In genomic region chr21:46285206-46285661, GRCh38 we compare ENCODE assay signal across 8 cellular contexts. TPM values are rescaled to one million over a fixed set of nuclear protein-coding genes. Genes with fewer than 3 reads are reported as not detected.
DNase-seq lines count a peak whose midpoint lies in the region; ATAC-seq, FAIRE-seq and TF ChIP-seq lines count a peak whose summit lies in the region.

TSS of gene MCM3AP (minus strand) at chr21:46285611. CDS start at chr21:46285286, 325 bp downstream.

- CTCF ChIA-PET in SK-N-SH (lab: Yijun Ruan, JAX) (interaction anchor here (0.8 to 2.0 kb wide), 5 partner anchors 10 to 142 kb away, joined by 3 to 7 read pairs (median 3); no protein-coding TSS in a partner anchor), GM12878 (lab: Yijun Ruan, JAX) (interaction anchor here (0.8 to 3.3 kb wide), 9 partner anchors 9 to 216 kb away, joined by 3 to 29 read pairs (median 4); no protein-coding TSS in a partner anchor)

- BruUV-seq in GM12878 (replicated peaks; lab: Mats Ljungman, UMichigan), result no TSS peak

- H3K4me3 ChIP-seq in SK-N-SH (ENCODE audit: low read depth in 2 of 2, low read length in 1 of 2) (peak within 1 kb of the TSS; percentile 72 to 77), GM12878 (peak within 1 kb of the TSS; percentile 97), kidney epithelial cell (ENCODE audit: low read depth, low read length) (peak within 1 kb of the TSS; percentile 84), subcutaneous abdominal adipose tissue (ENCODE audit: low read depth in 1 of 5, low read length in 5 of 5) (peak within 1 kb of the TSS; percentile 80 to 91 (median 85))

- H2AFZ ChIP-seq in SK-N-SH (ENCODE audit: low read depth), result peak within 1 kb of the TSS; percentile 88
- H2AFZ ChIP-seq in GM12878 (ENCODE audit: control insufficient read depth, low read depth, low read length), result peak within 1 kb of the TSS; percentile 85

- POLR2A ChIA-PET in SK-N-SH (lab: Yijun Ruan, JAX), result no interaction called here
- POLR2A ChIA-PET in GM12878 (lab: Charles Lee), result interaction anchor here (0.8 to 2.2 kb wide), 3 partner anchors 37 to 84 kb away, joined by 3 to 7 read pairs (median 3); no protein-coding TSS in a partner anchor

- RAD21 ChIA-PET in GM12878 (lab: Charles Lee; ENCODE audit: unreplicated experiment), result interaction anchor here (0.8 to 2.6 kb wide), 7 partner anchors 31 to 142 kb away, joined by 3 to 10 read pairs (median 7); a partner anchor contains a TSS

- 7% methylated on average over 6 of the region's 6 CpGs for WGBS in SK-N-SH (ENCODE audit: low lambda C conversion rate)
- 32% methylated on average over 6 of the region's 6 CpGs for WGBS in GM12878 (ENCODE audit: insufficient coverage, insufficient replicate concordance, low lambda C conversion rate, missing lambda C conversion rate)

- H3K79me2 ChIP-seq in SK-N-SH (ENCODE audit: insufficient read depth), result peaks cover 82% of the 10 kb centered on the region
- peaks cover 59% of the 10 kb centered on the region for H3K79me2 ChIP-seq in GM12878 (ENCODE audit: control insufficient read depth, insufficient read depth, low read length)

- no peaks in the 10 kb centered on the region for H3K9me2 ChIP-seq in SK-N-SH

- H3K4me1 ChIP-seq in SK-N-SH (ENCODE audit: control insufficient read depth in 1 of 2, insufficient read depth in 2 of 2, low read depth in 1 of 2, low read length in 1 of 2) (peaks cover 21 to 25% of the 10 kb centered on the region in 2 experiments), GM12878 (ENCODE audit: control insufficient read depth, insufficient read depth, low read length) (peaks cover 13% of the 10 kb centered on the region), subcutaneous abdominal adipose tissue (ENCODE audit: control insufficient read depth in 5 of 5, insufficient read depth in 5 of 5, low read length in 5 of 5) (peaks cover 11 to 52% (median 46%) of the 10 kb centered on the region in 5 donors)

- H3K4me2 ChIP-seq in SK-N-SH (peak within 1 kb of the TSS; percentile 72), GM12878 (ENCODE audit: control insufficient read depth, insufficient read depth) (peak within 1 kb of the TSS; percentile 72)

- no peak for TF ChIP-seq EP300 in SK-N-SH (IDR thresholded peaks at IDR 0.05; ENCODE audit: borderline replicate concordance in 1 of 2, low read depth in 1 of 2, low read length in 1 of 2)
- no peak for TF ChIP-seq EP300 in GM12878 (IDR thresholded peaks at IDR 0.05; ENCODE audit: borderline replicate concordance in 1 of 2, control insufficient read depth in 1 of 2, low read depth in 2 of 2, low read length in 2 of 2)

- H3K27me3 ChIP-seq in SK-N-SH (ENCODE audit: insufficient read depth), result no peaks in the 10 kb centered on the region
- no peaks in the 10 kb centered on the region for H3K27me3 ChIP-seq in GM12878 (replicated peaks in 1 of 2; ENCODE audit: control insufficient read depth in 2 of 2, insufficient read depth in 2 of 2, low read length in 1 of 2)
- no peaks in the 10 kb centered on the region for H3K27me3 ChIP-seq in kidney epithelial cell (ENCODE audit: control insufficient read depth, insufficient read depth, low read length)
- no peaks in the 10 kb centered on the region for H3K27me3 ChIP-seq in subcutaneous abdominal adipose tissue (ENCODE audit: control insufficient read depth in 5 of 5, insufficient read depth in 4 of 5, low read length in 5 of 5)

- H3K36me3 ChIP-seq in SK-N-SH (replicated peaks in 1 of 2; ENCODE audit: control insufficient read depth in 1 of 2, insufficient read depth in 2 of 2, low read length in 1 of 2) (peaks cover 24 to 33% of the 10 kb centered on the region in 2 experiments), GM12878 (ENCODE audit: control insufficient read depth in 2 of 2, insufficient read depth in 2 of 2, low read length in 1 of 2) (peaks cover 1 to 10% of the 10 kb centered on the region in 2 experiments; a peak in 3 of 4 replicates), kidney epithelial cell (ENCODE audit: control insufficient read depth, insufficient read depth, low read length) (no peaks in the 10 kb centered on the region), subcutaneous abdominal adipose tissue (ENCODE audit: control insufficient read depth in 5 of 5, insufficient read depth in 5 of 5, low read length in 5 of 5) (peaks cover 0 to 15% (median 9%) of the 10 kb centered on the region in 5 donors)

- no peak for DNase-seq in SK-N-SH
- no peak for DNase-seq in GM12878 (ENCODE audit: low read depth, low spot score)
- DNase-seq in kidney epithelial cell (ENCODE audit: low read depth), result no peak
- no peak for DNase-seq in GM19239 (ENCODE audit: insufficient read length, low spot score)
- DNase-seq in SKM-1 (lab: John Stamatoyannopoulos, UW; ENCODE audit: unreplicated experiment), result no peak

- TF ChIP-seq RAD21 in SK-N-SH (IDR thresholded peaks at IDR 0.05; ENCODE audit: low read length), result no peak
- no peak for TF ChIP-seq RAD21 in GM12878 (IDR thresholded peaks at IDR 0.05; ENCODE audit: insufficient read depth, low read depth, low read length)

- TF ChIP-seq POLR2A in GM12878 (IDR thresholded peaks at IDR 0.05; ENCODE audit: low read depth, low read length), result no peak

- H3K9me3 ChIP-seq in SK-N-SH, result no peaks in the 10 kb centered on the region
- H3K9me3 ChIP-seq in GM12878 (replicated peaks; ENCODE audit: control insufficient read depth, insufficient read depth, low read length), result no peaks in the 10 kb centered on the region; the same call in 2 of the 3 replicates
- no peaks in the 10 kb centered on the region for H3K9me3 ChIP-seq in subcutaneous abdominal adipose tissue (ENCODE audit: control insufficient read depth in 5 of 5, low read length in 5 of 5)

- SMC1A ChIA-PET in GM12878 (lab: Charles Lee; ENCODE audit: uncharacterized antibody, unreplicated experiment), result interaction anchor here (0.9 to 2.7 kb wide), 8 partner anchors 38 to 215 kb away, joined by 3 to 15 read pairs (median 4); a partner anchor contains a TSS

- H4K20me1 ChIP-seq in SK-N-SH (ENCODE audit: insufficient read depth), result peaks cover 13% of the 10 kb centered on the region; the same call in 1 of the 2 replicates
- H4K20me1 ChIP-seq in GM12878 (ENCODE audit: control insufficient read depth, insufficient read depth), result no peaks in the 10 kb centered on the region

- H3K9ac ChIP-seq in SK-N-SH (peak within 1 kb of the TSS; percentile 95), GM12878 (ENCODE audit: control insufficient read depth, insufficient read depth, low read length) (peak within 1 kb of the TSS; percentile 76), subcutaneous abdominal adipose tissue (ENCODE audit: low read length in 5 of 5) (peak within 1 kb of the TSS; percentile 88 to 91 (median 90))

- no peak for ATAC-seq in SK-N-SH treated with all-trans-retinoic acid at 6 μM for 48 hours
- ATAC-seq in GM12878, result no peak
- no peak for ATAC-seq in HG02970 (IDR thresholded peaks at IDR 0.05; ENCODE audit: low FRiP score, unreplicated experiment)

- peaks cover 14% of the 10 kb centered on the region for H3F3A ChIP-seq in SK-N-SH (replicated peaks; ENCODE audit: insufficient read depth)

- no peak for TF ChIP-seq CTCF in SK-N-SH (IDR thresholded peaks at IDR 0.05)
- TF ChIP-seq CTCF in GM12878 (IDR thresholded peaks at IDR 0.05 in 2 of 3, conservative IDR thresholded peaks at IDR 0.05 in 1 of 3; ENCODE audit: control insufficient read depth in 2 of 3, extremely low read depth in 1 of 3, insufficient read depth in 1 of 3, low read depth in 3 of 3, low read length in 3 of 3), result no peak
- no peak for TF ChIP-seq CTCF in kidney epithelial cell (IDR thresholded peaks at IDR 0.05; ENCODE audit: insufficient read depth, low read length, poor library complexity, severe bottlenecking)

- FAIRE-seq in GM12878 (lab: Jason Lieb, UNC), result no peak
- no peak for FAIRE-seq in GM19239 (lab: Jason Lieb, UNC)

- H3K27ac ChIP-seq in SK-N-SH (ENCODE audit: low read depth in 2 of 2, low read length in 1 of 2), result peak within 1 kb of the TSS; percentile 86 to 95
- peak within 1 kb of the TSS; percentile 80 for H3K27ac ChIP-seq in GM12878 (ENCODE audit: control insufficient read depth, insufficient read depth)
- H3K27ac ChIP-seq in subcutaneous abdominal adipose tissue (ENCODE audit: low read depth, low read length), result peak within 1 kb of the TSS; percentile 86

- in situ Hi-C loops in GM12878 (cut with MboI), result no loop called here

- intact Hi-C loops in GM12878 (cut with micrococcal nuclease; ENCODE audit: unreplicated experiment), result loop anchor here (2.0 to 10.0 kb wide), 3 partner anchors 30 to 140 kb away; partner anchors contain the start of gene LSS

TF ChIP-seq in SK-N-SH, 30 proteins besides CTCF, POLR2A, EP300 and RAD21 (continues in another document):
- TF ChIP-seq MAX (IDR thresholded peaks at IDR 0.05; ENCODE audit: low read depth), result no peak

TF ChIP-seq in GM12878, 131 proteins besides CTCF, POLR2A, EP300 and RAD21:
- no peak for TF ChIP-seq FOXM1 (IDR thresholded peaks at IDR 0.05; ENCODE audit: low read depth, low read length)
- TF ChIP-seq PAX8 (IDR thresholded peaks at IDR 0.05), result 0 out of 2 replicates have a peak, but pooled peaks have one; percentile 23
- TF ChIP-seq MTA3 (IDR thresholded peaks at IDR 0.05; ENCODE audit: borderline replicate concordance, low read length), result no peak
- TF ChIP-seq POLR2AphosphoS2 (IDR thresholded peaks at IDR 0.05; ENCODE audit: low read depth, low read length), result no peak

RNA-seq across cellular contexts. Expression of gene MCM3AP, which starts in this region (rescaled TPM):
- polyA plus RNA-seq in SK-N-SH (2012; rRNA removed) (42.9 and 46.9 TPM in 2 replicates), GM12878 (2011; rRNA removed) (42.3 and 45.3 TPM in 2 replicates), GM12878 (2014; fragmentation: Illumina TruSeq; extraction: Trizol) (34.3 and 39.3 TPM in 2 replicates), GM12878 (2014; fragmentation: Nextera tagmentation; extraction: Ambion mirVana) (1 to 10 TPM; 6.1 to 8.8 TPM), GM12878 (2014; rRNA removed) (48.6 and 54.6 TPM in 2 replicates), GM12878 (2016; fragmentation: Nextera tagmentation; extraction: Ambion mirVana) (10 to 100 TPM; 54.5 to 64.6 TPM)
- 22.3 and 28.1 TPM in 2 replicates for polyA plus RNA-seq in SK-N-SH (2012; cell fraction: cytosol; rRNA removed)
- 142 and 167 TPM in 2 replicates for polyA plus RNA-seq in SK-N-SH (2012; cell fraction: nucleus; rRNA removed)
- 241 and 252 TPM in 2 replicates for total RNA-seq in GM12878 (2013; cell fraction: nucleolus; rRNA removed)
- total RNA-seq in GM12878 (2014; rRNA removed) (53.8 and 53.9 TPM in 2 replicates), GM12878 (2014; rRNA removed; fragmentation: Illumina TruSeq; extraction: Trizol) (32.4 and 39.7 TPM in 2 replicates), GM12878 (2021) (94.3 and 95.7 TPM in 2 replicates), kidney epithelial cell (63.7 and 81.6 TPM in 2 replicates)
- polyA plus RNA-seq in GM12878 (2011; ENCODE audit: low read depth), result 28.0 TPM
- polyA plus RNA-seq in GM12878 (2011; cell fraction: cytosol; rRNA removed), result 53.3 and 76.7 TPM in 2 replicates
- polyA plus RNA-seq in GM12878 (2011; cell fraction: nucleus; rRNA removed), result 140 and 149 TPM in 2 replicates
- polyA plus RNA-seq in GM12878 (2012), result 42.7 and 46.1 TPM in 2 replicates
- 54.7 and 88.0 TPM in 2 replicates for polyA minus RNA-seq in GM12878 (2011; rRNA and poly(A)+ RNA removed)
- 58.8 and 74.2 TPM in 2 replicates for polyA minus RNA-seq in GM12878 (2011; cell fraction: cytosol; rRNA and poly(A)+ RNA removed)
- 94.2 and 133 TPM in 2 replicates for polyA minus RNA-seq in GM12878 (2011; cell fraction: nucleus; rRNA and poly(A)+ RNA removed)
